8 cellular contexts compared by ENCODE assay signal in genomic region chr16:72664122-72664479, GRCh38.
DNase-seq lines count a peak whose midpoint lies in the region; ATAC-seq lines count a peak whose summit lies in the region.

No MANE protein-coding gene starts in this region.

- H3K4me1 ChIP-seq in subcutaneous abdominal adipose tissue (ENCODE audit: control insufficient read depth in 5 of 5, insufficient read depth in 5 of 5, low read length in 5 of 5): peaks cover 1 to 19% (median 18%) of the 10 kb centered on the region in 5 donors

- no peaks in the 10 kb centered on the region for H3K36me3 ChIP-seq in subcutaneous abdominal adipose tissue (ENCODE audit: control insufficient read depth in 5 of 5, insufficient read depth in 5 of 5, low read length in 5 of 5)

- DNase-seq in T-helper 1 cell: no peak
- no peak for DNase-seq in immature natural killer cell
- no peak for DNase-seq in hypothalamus (lab: John Stamatoyannopoulos, UW)

- H3K9me3 ChIP-seq in subcutaneous abdominal adipose tissue (ENCODE audit: control insufficient read depth in 5 of 5, low read length in 5 of 5): no peaks in the 10 kb centered on the region

- peaks cover 14% of the 10 kb centered on the region for H3K4me1 Mint-ChIP-seq in T-helper 1 cell treated with Interleukin-12 subunit alpha and Interleukin-12 subunit beta and Interleukin-4 antibody, amounts not matched to agents 30 μg/mL and 1 μg/mL, for 36 hours (ENCODE audit: low read depth)
- H3K4me1 Mint-ChIP-seq in activated T-helper 17 cell treated with anti-CD3 and anti-CD28 coated beads, Interleukin-2, amount 50 U/mL, for 72 hours: no peaks in the 10 kb centered on the region
- peaks cover 18 to 23% of the 10 kb centered on the region in 2 donors for H3K4me1 Mint-ChIP-seq in immature natural killer cell

- H3K36me3 Mint-ChIP-seq in T-helper 1 cell treated with Interleukin-12 subunit alpha and Interleukin-12 subunit beta and Interleukin-4 antibody, amounts not matched to agents 30 μg/mL and 1 μg/mL, for 36 hours (ENCODE audit: low read depth): peaks cover 1% of the 10 kb centered on the region
- H3K36me3 Mint-ChIP-seq in activated T-helper 17 cell treated with anti-CD3 and anti-CD28 coated beads, Interleukin-2, amount 50 U/mL, for 72 hours (ENCODE audit: low read depth): no peaks in the 10 kb centered on the region
- H3K36me3 Mint-ChIP-seq in immature natural killer cell: no peaks in the 10 kb centered on the region

- no peaks in the 10 kb centered on the region for H3K27me3 ChIP-seq in subcutaneous abdominal adipose tissue (ENCODE audit: control insufficient read depth in 5 of 5, insufficient read depth in 4 of 5, low read length in 5 of 5)

- peak overlapping the region; percentile 99 for H3K27ac Mint-ChIP-seq in T-helper 1 cell treated with Interleukin-12 subunit alpha and Interleukin-12 subunit beta and Interleukin-4 antibody, amounts not matched to agents 30 μg/mL and 1 μg/mL, for 36 hours
- peak overlapping the region; percentile 92 for H3K27ac Mint-ChIP-seq in activated T-helper 17 cell treated with anti-CD3 and anti-CD28 coated beads, Interleukin-2, amount 50 U/mL, for 72 hours
- H3K27ac Mint-ChIP-seq in immature natural killer cell: peak overlapping the region; percentile 92 to 99 (median 96)

- peak overlapping the region; percentile 100 for H3K4me3 Mint-ChIP-seq in T-helper 1 cell treated with Interleukin-12 subunit alpha and Interleukin-12 subunit beta and Interleukin-4 antibody, amounts not matched to agents 30 μg/mL and 1 μg/mL, for 36 hours
- peak overlapping the region; percentile 97 for H3K4me3 Mint-ChIP-seq in activated T-helper 17 cell treated with anti-CD3 and anti-CD28 coated beads, Interleukin-2, amount 50 U/mL, for 72 hours
- peak overlapping the region; percentile 98 to 100 (median 100) for H3K4me3 Mint-ChIP-seq in immature natural killer cell

- no peaks in the 10 kb centered on the region for H3K27me3 Mint-ChIP-seq in T-helper 1 cell treated with Interleukin-12 subunit alpha and Interleukin-12 subunit beta and Interleukin-4 antibody, amounts not matched to agents 30 μg/mL and 1 μg/mL, for 36 hours (ENCODE audit: low read depth)
- no peaks in the 10 kb centered on the region for H3K27me3 Mint-ChIP-seq in activated T-helper 17 cell treated with anti-CD3 and anti-CD28 coated beads, Interleukin-2, amount 50 U/mL, for 72 hours
- H3K27me3 Mint-ChIP-seq in immature natural killer cell (ENCODE audit: low read depth in 3 of 3): peaks cover 3 to 6% (median 4%) of the 10 kb centered on the region in 3 donors

- no peak overlapping the region for H3K27ac ChIP-seq in subcutaneous abdominal adipose tissue (ENCODE audit: low read depth, low read length)

- no peak for ATAC-seq in activated T-helper 17 cell treated with anti-CD3 and anti-CD28 coated beads, Interleukin-2, amount 50 U/mL, for 72 hours (replicated peaks)
- ATAC-seq in HG02588 (IDR thresholded peaks at IDR 0.05; ENCODE audit: unreplicated experiment): no peak
- no peak for ATAC-seq in HG03520 (IDR thresholded peaks at IDR 0.05; ENCODE audit: unreplicated experiment)

- H3K9me3 Mint-ChIP-seq in T-helper 1 cell treated with Interleukin-12 subunit alpha and Interleukin-12 subunit beta and Interleukin-4 antibody, amounts not matched to agents 30 μg/mL and 1 μg/mL, for 36 hours: peaks cover 4% of the 10 kb centered on the region
- no peaks in the 10 kb centered on the region for H3K9me3 Mint-ChIP-seq in activated T-helper 17 cell treated with anti-CD3 and anti-CD28 coated beads, Interleukin-2, amount 50 U/mL, for 72 hours
- H3K9me3 Mint-ChIP-seq in immature natural killer cell: no peaks in the 10 kb centered on the region

- H3K9ac ChIP-seq in subcutaneous abdominal adipose tissue (ENCODE audit: low read length in 5 of 5): peak overlapping the region; percentile 22 to 86 (median 83)

- H3K4me3 ChIP-seq in subcutaneous abdominal adipose tissue (ENCODE audit: low read depth in 1 of 5, low read length in 5 of 5): peak overlapping the region; percentile 82 to 96 (median 89)
